In genomic region chr22:30390974-30391691, GRCh38 we compare ENCODE assay signal across 8 cellular contexts. TPM values are rescaled to one million over a fixed set of nuclear protein-coding genes. Genes with fewer than 3 reads are reported as not detected.
A peak's percentile ranks its signal among the peaks of the same experiment; 100 is the strongest.
DNase-seq lines count a peak whose midpoint lies in the region; ATAC-seq and TF ChIP-seq lines count a peak whose summit lies in the region.

No MANE protein-coding gene starts in this region.

- peaks cover 7% of the 10 kb centered on the region for H3K79me2 ChIP-seq in osteoblast (ENCODE audit: insufficient read depth, low read length)

- no peaks in the 10 kb centered on the region for H3K36me3 ChIP-seq in CD8-positive, alpha-beta T cell (ENCODE audit: insufficient read depth, low read length)
- H3K36me3 ChIP-seq in Peyer's patch (no peaks in the 10 kb centered on the region), osteoblast (ENCODE audit: insufficient read depth, low read length) (no peaks in the 10 kb centered on the region), tibial nerve (no peaks in the 10 kb centered on the region)

- DNase-seq in CD8-positive, alpha-beta T cell, result peak; percentile 65 to 86 (median 80)
- DNase-seq in Peyer's patch (peak; percentile 82 to 92 (median 83)), fibroblast of pulmonary artery (ENCODE audit: low read depth) (peak; percentile 80), osteoblast (ENCODE audit: insufficient read length, low spot score, missing footprints) (peak; percentile 92), tibial nerve (ENCODE audit: low spot score in 2 of 2) (no peak)
- DNase-seq in activated T-cell treated with anti-CD3 and anti-CD28 coated beads, Interleukin-2, amount 50 U/mL, for 48 hours, result peak; percentile 86

- H3K4me1 Mint-ChIP-seq in CD8-positive, alpha-beta T cell (ENCODE audit: low read depth), result peaks cover 42% of the 10 kb centered on the region

- peak overlapping the region; percentile 89 for H3K27ac Mint-ChIP-seq in CD8-positive, alpha-beta T cell

- no peak overlapping the region for H3K4me3 ChIP-seq in CD8-positive, alpha-beta T cell (ENCODE audit: low read depth, low read length)
- H3K4me3 ChIP-seq in Peyer's patch (no peak overlapping the region), fibroblast of pulmonary artery (replicated peaks; ENCODE audit: low read depth, low read length) (no peak overlapping the region), osteoblast (ENCODE audit: insufficient read depth, low read length) (no peak overlapping the region), tibial nerve (no peak overlapping the region)

- peak; percentile 81 for TF ChIP-seq CTCF in CD8-positive, alpha-beta T cell (IDR thresholded peaks at IDR 0.05)
- TF ChIP-seq CTCF in Peyer's patch (IDR thresholded peaks at IDR 0.05) (peak; percentile 75 to 95 (median 90)), fibroblast of pulmonary artery (IDR thresholded peaks at IDR 0.05; ENCODE audit: low read length, missing control alignments) (peak; percentile 72), osteoblast (IDR thresholded peaks at IDR 0.05; ENCODE audit: extremely low read depth, low read depth, low read length) (peak; percentile 71), tibial nerve (IDR thresholded peaks at IDR 0.05) (peak; percentile 56 to 69 (median 67))

- no peaks in the 10 kb centered on the region for H3K27me3 ChIP-seq in CD8-positive, alpha-beta T cell (ENCODE audit: insufficient read depth, low read length)
- no peaks in the 10 kb centered on the region for H3K27me3 ChIP-seq in Peyer's patch
- no peaks in the 10 kb centered on the region for H3K27me3 ChIP-seq in osteoblast (ENCODE audit: insufficient read depth, low read length)
- H3K27me3 ChIP-seq in tibial nerve, result peaks cover 0 to 5% of the 10 kb centered on the region in 2 donors

- no peak overlapping the region for H3K4me2 ChIP-seq in osteoblast (ENCODE audit: insufficient read depth, low read length)

- no peaks in the 10 kb centered on the region for H4K20me1 ChIP-seq in osteoblast (ENCODE audit: insufficient read depth, low read length)

- no peak overlapping the region for H3K27ac ChIP-seq in CD8-positive, alpha-beta T cell (ENCODE audit: low read depth, low read length)
- H3K27ac ChIP-seq in Peyer's patch (no peak overlapping the region), osteoblast (ENCODE audit: low read depth, low read length) (no peak overlapping the region), tibial nerve (peak overlapping the region in 2 of 4 donors; percentile 7 to 24)

- peaks cover 37% of the 10 kb centered on the region for H3K4me1 ChIP-seq in CD8-positive, alpha-beta T cell (ENCODE audit: insufficient read depth, low read length)
- peaks cover 0 to 12% (median 3%) of the 10 kb centered on the region in 4 donors for H3K4me1 ChIP-seq in Peyer's patch
- peaks cover 8% of the 10 kb centered on the region for H3K4me1 ChIP-seq in osteoblast (ENCODE audit: insufficient read depth, low read length)
- peaks cover 0 to 15% (median 9%) of the 10 kb centered on the region in 4 donors for H3K4me1 ChIP-seq in tibial nerve

- 61 to 63% methylated on average over 5 of the region's 5 CpGs for WGBS in tibial nerve, 2 donors

- H2AFZ ChIP-seq in osteoblast (ENCODE audit: low read length), result peak overlapping the region; percentile 5

- TF ChIP-seq POLR2A in Peyer's patch (IDR thresholded peaks at IDR 0.05) (no peak), tibial nerve (IDR thresholded peaks at IDR 0.05) (no peak)

- no peaks in the 10 kb centered on the region for H3K27me3 Mint-ChIP-seq in CD8-positive, alpha-beta T cell (ENCODE audit: low read depth)

- no peaks in the 10 kb centered on the region for H3K36me3 Mint-ChIP-seq in CD8-positive, alpha-beta T cell

- CTCF ChIA-PET in CD8-positive, alpha-beta T cell (lab: Charles Lee), result interaction anchor here (0.5 to 20.6 kb wide), 39 partner anchors 9 to 1808 kb away, joined by 3 to 528 read pairs (median 4); partner anchors contain the start of genes CASTOR1, MTFP1 and TBC1D10A

- peak; percentile 78 for ATAC-seq in CD8-positive, alpha-beta T cell
- ATAC-seq in HG02610 (IDR thresholded peaks at IDR 0.05; ENCODE audit: unreplicated experiment), result peak; percentile 40
- ATAC-seq in GM21381 (IDR thresholded peaks at IDR 0.05; ENCODE audit: unreplicated experiment), result no peak

- TF ChIP-seq EP300 in tibial nerve (IDR thresholded peaks at IDR 0.05), result no peak

- H3K4me3 Mint-ChIP-seq in CD8-positive, alpha-beta T cell, result no peak overlapping the region

- POLR2A ChIA-PET in CD8-positive, alpha-beta T cell (lab: Charles Lee), result interaction anchor here (0.8 to 2.4 kb wide), 6 partner anchors 32 to 104 kb away, joined by 3 to 6 read pairs (median 4); partner anchors contain the start of gene CASTOR1

- no peaks in the 10 kb centered on the region for H3K9me3 Mint-ChIP-seq in CD8-positive, alpha-beta T cell

- intact Hi-C loops in CD8-positive, alpha-beta T cell (cut with DNase I, micrococcal nuclease), result loop anchor here (1.0 to 5.0 kb wide), 7 partner anchors 35 to 691 kb away; partner anchors contain the start of genes PES1 (in 1 of the 2) and SMTN (in 1 of the 2)

- H3K9me3 ChIP-seq in CD8-positive, alpha-beta T cell (ENCODE audit: low read length), result no peaks in the 10 kb centered on the region
- no peaks in the 10 kb centered on the region for H3K9me3 ChIP-seq in Peyer's patch
- no peaks in the 10 kb centered on the region for H3K9me3 ChIP-seq in osteoblast (ENCODE audit: low read depth, low read length)
- H3K9me3 ChIP-seq in tibial nerve, result no peaks in the 10 kb centered on the region

RNA-seq across cellular contexts. Expression of gene RNF215, which starts 3.9 kb away (rescaled TPM):
- total RNA-seq in CD8-positive, alpha-beta T cell, result 1 to 10 TPM; 7.0 to 7.4 TPM
- 10 to 100 TPM in 3 of 4 donors, 1 to 10 TPM in 1; 8.6 to 28.9 (median 13.0) TPM for total RNA-seq in Peyer's patch
- total RNA-seq in osteoblast, result 20.6 and 23.6 TPM in 2 replicates
- total RNA-seq in tibial nerve, result 10 to 100 TPM; 19.9 to 42.4 (median 25.2) TPM

RNA-seq across cellular contexts. Expression of gene SEC14L2, which starts 5.7 kb away (rescaled TPM):
- total RNA-seq in CD8-positive, alpha-beta T cell, result 100 to 1,000 TPM; 239 to 241 TPM
- 10 to 100 TPM in 3 of 4 donors, 1 to 10 TPM in 1; 3.3 to 53.6 (median 34.6) TPM for total RNA-seq in Peyer's patch
- total RNA-seq in osteoblast, result 16.6 and 19.2 TPM in 2 replicates
- total RNA-seq in tibial nerve, result 10 to 100 TPM; 10.0 to 29.1 (median 12.4) TPM

RNA-seq across cellular contexts. Expression of gene CCDC157, which starts 34.3 kb away (rescaled TPM):
- total RNA-seq in CD8-positive, alpha-beta T cell, result 10 to 100 TPM in 1 of 2 experiments, 1 to 10 TPM in 1; 8.7 to 11.7 TPM
- total RNA-seq in Peyer's patch, result 1 to 10 TPM; 3.5 to 8.8 (median 6.9) TPM
- total RNA-seq in osteoblast, result 2.9 TPM in 2 replicates
- total RNA-seq in tibial nerve, result 10 to 100 TPM in 1 of 4 donors, 1 to 10 TPM in 3; 1.0 to 10.5 (median 5.2) TPM

RNA-seq across cellular contexts. Expression of gene MTFP1, which starts 34.4 kb away (rescaled TPM):
- total RNA-seq in CD8-positive, alpha-beta T cell, result 100 to 1,000 TPM; 109 to 117 TPM
- total RNA-seq in Peyer's patch, result 10 to 100 TPM; 12.4 to 24.7 (median 19.2) TPM
- 5.3 and 6.9 TPM in 2 replicates for total RNA-seq in osteoblast
- total RNA-seq in tibial nerve, result 10 to 100 TPM in 2 of 4 donors, 1 to 10 TPM in 2; 2.2 to 12.7 (median 7.3) TPM

RNA-seq across cellular contexts. Expression of gene SF3A1, which starts 34.4 kb away (rescaled TPM):
- total RNA-seq in CD8-positive, alpha-beta T cell, result 100 to 1,000 TPM; 406 to 422 TPM
- total RNA-seq in Peyer's patch, result 100 to 1,000 TPM in 3 of 4 donors, 10 to 100 TPM in 1; 90.4 to 182 (median 160) TPM
- total RNA-seq in osteoblast, result 21.7 and 30.6 TPM in 2 replicates
- 10 to 100 TPM; 76.2 to 98.1 (median 91.7) TPM for total RNA-seq in tibial nerve

Comparison
In these comparisons a context has a peak if more than half of its experiments do, and no peak if none do; other contexts are left out.
1. DNase-seq: peak in CD8-positive, alpha-beta T cell (7 of 7), Peyer's patch (3 of 3), activated T-cell treated with anti-CD3 and anti-CD28 coated beads, Interleukin-2, amount 50 U/mL, for 48 hours (2 of 2), fibroblast of pulmonary artery (single experiment) and osteoblast (single experiment); none in tibial nerve (0 of 2).
2. RNA of gene SEC14L2, which starts 5.7 kb away (total RNA-seq): 239 to 241 TPM in CD8-positive, alpha-beta T cell; 3.3 to 53.6 TPM in Peyer's patch, 16.6 to 19.2 TPM in osteoblast and 10.0 to 29.1 TPM in tibial nerve; every median in the first group is over 4 times any median in the second.
3. Peak in every context shown above with its lines, with median percentiles within 50 percentile points of each other: CTCF ChIP-seq.